ENCODE assay signal across 8 cellular contexts in genomic region chr4:1008840-1009646, GRCh38.
DNase-seq lines count a peak whose midpoint lies in the region; ATAC-seq and TF ChIP-seq lines count a peak whose summit lies in the region.

No MANE protein-coding gene starts in this region.

- H3K4me3 ChIP-seq in retinal pigment epithelial cell (ENCODE audit: low read length), result peak overlapping the region; percentile 55

- TF ChIP-seq CTCF in retinal pigment epithelial cell (conservative IDR thresholded peaks at IDR 0.05; ENCODE audit: low read depth, low read length), result no peak

- ATAC-seq in HG03521 (IDR thresholded peaks at IDR 0.05; ENCODE audit: unreplicated experiment) (peak; percentile 7), GM21423 (IDR thresholded peaks at IDR 0.05; ENCODE audit: unreplicated experiment) (no peak)

- DNase-seq in EH (ENCODE audit: low read depth), result peak; percentile 21
- DNase-seq in activated T-cell treated with anti-CD3 and anti-CD28 coated beads, Interleukin-2, amount 50 U/mL, for 1 hour, result peak; percentile 62
- DNase-seq in globus pallidus (ENCODE audit: low spot score), result peak; percentile 26
- DNase-seq in retinal pigment epithelial cell (ENCODE audit: low read depth), result no peak
- DNase-seq in HPDE6-E6E7 (ENCODE audit: extremely low spot score), result no peak
- no peak for DNase-seq in NOMO-1 treated with dmso at 0.1 percent for 144 hours (lab: John Stamatoyannopoulos, UW; ENCODE audit: unreplicated experiment)

Comparison
In these comparisons a context has a peak if more than half of its experiments do, and no peak if none do; other contexts are left out.
1. DNase-seq: peak in EH (single experiment), activated T-cell treated with anti-CD3 and anti-CD28 coated beads, Interleukin-2, amount 50 U/mL, for 1 hour (single experiment) and globus pallidus (single experiment); none in retinal pigment epithelial cell (single experiment), HPDE6-E6E7 (single experiment) and NOMO-1 treated with dmso at 0.1 percent for 144 hours (single experiment).